ENCODE assay signal across 8 cellular contexts in genomic region chr11:61968758-61969390, GRCh38. TPM values are rescaled to one million over a fixed set of nuclear protein-coding genes. Genes with fewer than 3 reads are reported as not detected.
DNase-seq lines count a peak whose midpoint lies in the region; ATAC-seq and TF ChIP-seq lines count a peak whose summit lies in the region.

No MANE protein-coding gene starts in this region.

- no peak for ATAC-seq in esophagus mucosa
- no peak for ATAC-seq in HG02884 (IDR thresholded peaks at IDR 0.05; ENCODE audit: unreplicated experiment)
- no peak for ATAC-seq in HG02840 (IDR thresholded peaks at IDR 0.05; ENCODE audit: low FRiP score, unreplicated experiment)

- peaks cover 34% of the 10 kb centered on the region for H4K20me1 ChIP-seq in Loucy (ENCODE audit: insufficient read depth, low read length, poor library complexity, severe bottlenecking)

- H3K4me3 Mint-ChIP-seq in nephron progenitor cell: peak overlapping the region; percentile 97

- H3K9me3 ChIP-seq in Loucy (ENCODE audit: insufficient read depth, low read depth, low read length): no peaks in the 10 kb centered on the region
- H3K9me3 ChIP-seq in effector memory CD4-positive, alpha-beta T cell (ENCODE audit: control insufficient read depth, low read length): no peaks in the 10 kb centered on the region

- peaks cover 6% of the 10 kb centered on the region for H3K27me3 ChIP-seq in Loucy (ENCODE audit: insufficient read depth, low read length, poor library complexity, severe bottlenecking)
- H3K27me3 ChIP-seq in effector memory CD4-positive, alpha-beta T cell (replicated peaks; ENCODE audit: control insufficient read depth, insufficient read depth, low read length, poor library complexity, severe bottlenecking): no peaks in the 10 kb centered on the region

- H3K27me3 Mint-ChIP-seq in nephron progenitor cell (ENCODE audit: low read depth, poor library complexity): peaks cover 4% of the 10 kb centered on the region

- no peak overlapping the region for H3K27ac ChIP-seq in effector memory CD4-positive, alpha-beta T cell (ENCODE audit: insufficient read depth, low read length, poor library complexity, severe bottlenecking)

- peaks cover 19% of the 10 kb centered on the region; the same call in 1 of the 2 replicates for H3K36me3 ChIP-seq in Loucy (ENCODE audit: insufficient read depth, low read length)
- H3K36me3 ChIP-seq in effector memory CD4-positive, alpha-beta T cell (ENCODE audit: control insufficient read depth, insufficient read depth, low read length): peaks cover 14% of the 10 kb centered on the region

- H3K9ac ChIP-seq in Loucy (ENCODE audit: low read depth, low read length, poor library complexity, severe bottlenecking): peak overlapping the region; percentile 100

- no peak for TF ChIP-seq CTCF in AG10803 (conservative IDR thresholded peaks at IDR 0.05; ENCODE audit: low read length)
- TF ChIP-seq CTCF in Loucy (conservative IDR thresholded peaks at IDR 0.05; ENCODE audit: low read length): no peak
- no peak for TF ChIP-seq CTCF in nephron progenitor cell (IDR thresholded peaks at IDR 0.05)

- H3K27ac Mint-ChIP-seq in nephron progenitor cell: peak overlapping the region; percentile 19

- H3K4me3 ChIP-seq in AG10803 (ENCODE audit: low read length) (peak overlapping the region; percentile 82), Loucy (ENCODE audit: low read length, poor library complexity, severe bottlenecking) (peak overlapping the region; percentile 98)
- H3K4me3 ChIP-seq in effector memory CD4-positive, alpha-beta T cell (ENCODE audit: insufficient read depth, low read depth, low read length, poor library complexity, severe bottlenecking): peak overlapping the region; percentile 85

- H3F3A ChIP-seq in Loucy (ENCODE audit: low read depth): peaks cover 10% of the 10 kb centered on the region; the same call in 1 of the 2 replicates

- H3K36me3 Mint-ChIP-seq in nephron progenitor cell (ENCODE audit: low read depth): peaks cover 17% of the 10 kb centered on the region

- peak overlapping the region; percentile 90 for H3K4me2 ChIP-seq in Loucy (ENCODE audit: low read depth, low read length, poor library complexity, severe bottlenecking)

- H3K4me1 Mint-ChIP-seq in nephron progenitor cell: peaks cover 76% of the 10 kb centered on the region

- no peak overlapping the region for H2AFZ ChIP-seq in Loucy (ENCODE audit: low read length)

- peaks cover 55% of the 10 kb centered on the region for H3K79me2 ChIP-seq in Loucy (ENCODE audit: insufficient read depth, low read length)

- no peaks in the 10 kb centered on the region for H3K9me3 Mint-ChIP-seq in nephron progenitor cell

- DNase-seq in AG10803 (ENCODE audit: low read depth): no peak
- no peak for DNase-seq in effector memory CD4-positive, alpha-beta T cell
- no peak for DNase-seq in nephron progenitor cell
- DNase-seq in NOMO-1 treated with DMSO at 0.1 percent for 48 hours (lab: John Stamatoyannopoulos, UW; ENCODE audit: unreplicated experiment): no peak

- H3K9me2 ChIP-seq in Loucy (replicated peaks; ENCODE audit: low read depth, low read length): no peaks in the 10 kb centered on the region

- H3K4me1 ChIP-seq in Loucy (ENCODE audit: insufficient read depth, low read length, poor library complexity, severe bottlenecking): peaks cover 65% of the 10 kb centered on the region
- H3K4me1 ChIP-seq in effector memory CD4-positive, alpha-beta T cell (ENCODE audit: control insufficient read depth, insufficient read depth, low read length, poor library complexity, severe bottlenecking): peaks cover 6% of the 10 kb centered on the region

RNA-seq across cellular contexts. Expression of gene FTH1, which starts 1.4 kb away (rescaled TPM):
- total RNA-seq in esophagus mucosa: 911 TPM

RNA-seq across cellular contexts. Expression of gene BEST1, which starts 18.7 kb away (rescaled TPM):
- 0.44 TPM for total RNA-seq in esophagus mucosa

RNA-seq across cellular contexts. Expression of gene RAB3IL1, which starts 51.5 kb away (rescaled TPM):
- total RNA-seq in esophagus mucosa: 0.88 TPM
